In the genomic region with DNA sequence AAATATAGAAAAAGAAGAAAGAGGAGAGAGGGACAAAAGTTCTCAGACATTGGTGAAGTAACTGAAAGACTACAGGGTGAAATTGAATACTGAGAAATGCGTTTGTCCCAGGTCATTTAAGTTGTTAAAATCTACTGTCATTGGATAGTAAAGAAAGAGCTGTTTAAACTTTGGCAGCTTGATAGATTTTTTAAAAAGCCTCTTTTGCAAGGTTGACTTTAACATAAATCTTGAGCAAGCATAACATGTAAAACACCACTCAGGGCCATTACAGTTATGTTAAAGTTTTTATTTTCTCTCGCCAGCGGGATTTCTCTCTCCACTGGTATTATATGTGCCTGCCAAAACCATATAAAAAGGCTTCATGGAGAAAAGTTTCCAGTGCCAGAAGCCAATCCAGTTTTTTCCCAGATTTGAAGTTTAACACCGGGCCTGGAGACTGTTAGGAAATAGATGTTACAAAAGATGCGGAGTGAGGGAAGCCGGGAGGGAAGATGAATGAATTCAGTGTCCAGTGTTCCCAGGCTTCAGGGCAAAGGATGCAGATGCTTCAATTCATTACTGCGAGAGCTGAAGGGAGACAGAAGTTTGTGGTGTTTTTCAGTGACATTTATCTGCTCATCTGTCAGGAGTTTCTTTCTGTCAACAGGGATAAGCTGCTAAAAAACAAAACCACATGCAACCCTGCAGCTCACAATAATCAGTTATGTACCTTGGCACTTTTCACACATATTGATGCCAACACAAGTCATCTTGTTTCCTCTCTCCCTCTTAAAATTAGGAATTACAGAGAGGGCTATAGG, we compare ENCODE assay signal across 1 cellular context.
TF ChIP-seq lines count a peak whose summit lies in the region.

No MANE protein-coding gene starts in this region.

TF ChIP-seq in HEK293T, 16 proteins besides CTCF, POLR2A, EP300 and RAD21:
- TF ChIP-seq CTBP1 (IDR thresholded peaks at IDR 0.05; ENCODE audit: borderline replicate concordance) (peak; percentile 81; the same call in 1 of the 2 replicates), LEF1 (IDR thresholded peaks at IDR 0.05; ENCODE audit: borderline replicate concordance) (peak; percentile 64; the same call in 1 of the 2 replicates), ARNT (IDR thresholded peaks at IDR 0.05) (peak; percentile 45), HDGF (IDR thresholded peaks at IDR 0.05; ENCODE audit: borderline replicate concordance) (no peak)
- TF ChIP-seq, protein P1, sequence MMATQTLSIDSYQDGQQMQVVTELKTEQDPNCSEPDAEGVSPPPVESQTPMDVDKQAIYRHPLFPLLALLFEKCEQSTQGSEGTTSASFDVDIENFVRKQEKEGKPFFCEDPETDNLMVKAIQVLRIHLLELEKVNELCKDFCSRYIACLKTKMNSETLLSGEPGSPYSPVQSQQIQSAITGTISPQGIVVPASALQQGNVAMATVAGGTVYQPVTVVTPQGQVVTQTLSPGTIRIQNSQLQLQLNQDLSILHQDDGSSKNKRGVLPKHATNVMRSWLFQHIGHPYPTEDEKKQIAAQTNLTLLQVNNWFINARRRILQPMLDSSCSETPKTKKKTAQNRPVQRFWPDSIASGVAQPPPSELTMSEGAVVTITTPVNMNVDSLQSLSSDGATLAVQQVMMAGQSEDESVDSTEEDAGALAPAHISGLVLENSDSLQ (IDR thresholded peaks at IDR 0.05): peak; percentile 93
